ENCODE assay signal across 1 cellular context in genomic region chr5:139188558-139189270, GRCh38.
TF ChIP-seq lines count a peak whose summit lies in the region.

No MANE protein-coding gene starts in this region.

TF ChIP-seq in K562, 482 proteins besides CTCF, POLR2A, EP300 and RAD21 (continued from another document and continues in another):
- TF ChIP-seq HBP1 (CRISPR knock-in tag; IDR thresholded peaks at IDR 0.05) (no peak), ZBTB5 (IDR thresholded peaks at IDR 0.05) (no peak), ZSCAN32 (CRISPR knock-in tag; IDR thresholded peaks at IDR 0.05) (no peak), MYNN (IDR thresholded peaks at IDR 0.05) (peak; percentile 54; the same call in 1 of the 2 replicates), MYNN (CRISPR knock-in tag; IDR thresholded peaks at IDR 0.05) (no peak), NCOR1 (IDR thresholded peaks at IDR 0.05) (peak; percentile 93), SIRT6 (IDR thresholded peaks at IDR 0.05; ENCODE audit: low read depth, low read length) (no peak), MAFF (IDR thresholded peaks at IDR 0.05; ENCODE audit: low read length) (peak; percentile 93), SIN3A (IDR thresholded peaks at IDR 0.05; ENCODE audit: borderline replicate concordance in 2 of 2, control insufficient read depth in 1 of 2, low read depth in 2 of 2, low read length in 2 of 2) (no peak), ZC3H4 (CRISPR knock-in tag; IDR thresholded peaks at IDR 0.05; ENCODE audit: borderline replicate concordance) (no peak), ERF (CRISPR knock-in tag; IDR thresholded peaks at IDR 0.05) (no peak), SMARCA4 (IDR thresholded peaks at IDR 0.05) (peak; percentile 79), ZNF512 (tag; IDR thresholded peaks at IDR 0.05) (no peak), ZNF561 (CRISPR knock-in tag; conservative IDR thresholded peaks at IDR 0.05) (no peak), CREM (IDR thresholded peaks at IDR 0.05; ENCODE audit: low read depth) (peak; percentile 42; the same call in 1 of the 2 replicates), MGA (IDR thresholded peaks at IDR 0.05) (no peak), ZBTB8A (IDR thresholded peaks at IDR 0.05; ENCODE audit: partially characterized antibody) (no peak), PKNOX1 (IDR thresholded peaks at IDR 0.05) (peak; percentile 42; the same call in 1 of the 2 replicates), FOS (IDR thresholded peaks at IDR 0.05; ENCODE audit: extremely low read depth, insufficient read length) (no peak), SMARCC2 (IDR thresholded peaks at IDR 0.05; ENCODE audit: low read depth) (0 out of 2 replicates have a peak, but pooled peaks have one; percentile 38), RFX7 (CRISPR knock-in tag; IDR thresholded peaks at IDR 0.05) (no peak), FOXP1 (CRISPR knock-in tag; IDR thresholded peaks at IDR 0.05) (no peak), ZNF639 (CRISPR knock-in tag; conservative IDR thresholded peaks at IDR 0.05 in 1 of 2, IDR thresholded peaks at IDR 0.05 in 1 of 2) (0 out of 4 replicates have a peak, but pooled peaks of 1 of the 2 experiments have one; percentile 34), HDAC1 (IDR thresholded peaks at IDR 0.05) (peak in 1 of 2 experiments; percentile 99; a peak in 2 of 4 replicates), TCF15 (CRISPR knock-in tag; IDR thresholded peaks at IDR 0.05) (no peak), ARID2 (IDR thresholded peaks at IDR 0.05) (no peak), GATAD2B (IDR thresholded peaks at IDR 0.05; ENCODE audit: borderline replicate concordance) (no peak), ZNF444 (CRISPR knock-in tag; IDR thresholded peaks at IDR 0.05) (no peak), CREB5 (CRISPR knock-in tag; IDR thresholded peaks at IDR 0.05) (no peak), CBFA2T3 (IDR thresholded peaks at IDR 0.05) (peak; percentile 96), HNRNPUL1 (IDR thresholded peaks at IDR 0.05; ENCODE audit: low read length) (no peak), ZBTB34 (CRISPR knock-in tag; IDR thresholded peaks at IDR 0.05) (no peak), HCFC1 (IDR thresholded peaks at IDR 0.05; ENCODE audit: low read depth, low read length) (no peak), CCNT2 (IDR thresholded peaks at IDR 0.05; ENCODE audit: borderline replicate concordance, extremely low read depth, insufficient read length, low read depth, low read length) (peak; percentile 43), JUND (IDR thresholded peaks at IDR 0.05; ENCODE audit: borderline replicate concordance, low read depth, low read length) (peak; percentile 77), JUND (tag; IDR thresholded peaks at IDR 0.05; ENCODE audit: borderline replicate concordance, low read depth, low read length) (peak; percentile 79; the same call in 2 of the 3 replicates)
